15 cellular contexts compared by ENCODE assay signal in the genomic region with DNA sequence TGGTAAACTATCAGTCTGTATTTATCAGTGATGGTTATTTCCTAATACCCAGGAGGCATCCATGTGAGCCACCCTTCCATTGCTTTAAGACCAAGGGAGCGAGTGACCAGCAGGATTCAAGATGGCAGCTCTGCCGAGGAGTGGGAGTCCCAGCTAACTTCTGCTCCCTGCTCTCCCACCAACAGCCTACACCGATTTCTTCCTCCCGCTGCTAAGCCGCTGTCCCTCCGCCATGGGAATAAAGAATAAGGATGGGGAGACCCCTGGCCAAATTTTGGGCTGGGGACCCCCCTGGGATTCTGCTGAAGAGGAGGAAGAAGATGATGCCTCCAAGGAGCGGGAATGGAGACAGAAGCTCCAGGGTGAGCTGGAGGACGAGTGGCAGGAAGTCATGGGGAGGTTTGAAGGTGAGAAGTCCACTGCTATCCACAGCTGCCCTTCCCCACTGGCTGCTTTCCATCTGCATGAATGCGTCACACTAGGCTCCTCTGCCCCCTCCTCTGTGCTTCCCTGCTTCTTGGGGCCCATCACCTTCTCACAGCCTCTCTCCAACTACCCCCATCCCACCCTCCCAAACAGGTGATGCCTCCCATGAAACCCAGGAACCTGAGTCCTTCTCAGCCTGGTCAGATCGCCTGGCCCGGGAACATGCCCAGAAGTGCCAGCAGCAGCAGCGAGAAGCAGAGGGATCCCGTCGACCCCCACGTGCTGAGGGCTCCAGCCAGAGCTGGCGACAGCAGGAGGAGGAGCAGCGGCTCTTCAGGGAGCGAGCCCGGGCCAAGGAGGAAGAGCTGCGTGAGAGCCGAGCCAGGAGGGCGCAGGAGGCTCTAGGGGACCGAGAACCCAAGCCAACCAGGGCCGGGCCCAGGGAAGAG. TPM values are rescaled to one million over a fixed set of nuclear protein-coding genes. Genes with fewer than 3 reads are reported as not detected.
A peak's percentile ranks its signal among the peaks of the same experiment; 100 is the strongest.
DNase-seq lines count a peak whose midpoint lies in the region; ATAC-seq lines count a peak whose summit lies in the region.
"Had no signal": no experiment of that assay in that cellular context is flagged by ENCODE, and none has a peak within 500 bp of the region (broad histone marks: within the 10 kb centered on the region; RNA-seq: fewer than 3 reads in every experiment).

No MANE protein-coding gene starts in this region.

- intact Hi-C loops in Right ventricle myocardium superior (cut with DNase I), result no loop called here
- intact Hi-C loops in cardiac septum (cut with DNase I), result no loop called here

- H3K27me3 Mint-ChIP-seq in T-helper 17 cell, result no peaks in the 10 kb centered on the region
- peaks cover 2 to 19% (median 8%) of the 10 kb centered on the region in 3 donors for H3K27me3 Mint-ChIP-seq in immature natural killer cell (ENCODE audit: low read depth in 3 of 3)

- peak overlapping the region; percentile 94 for H3K4me3 Mint-ChIP-seq in T-helper 17 cell
- H3K4me3 Mint-ChIP-seq in immature natural killer cell, result peak overlapping the region; percentile 27 to 94 (median 68)

- no peaks in the 10 kb centered on the region for H3K9me3 Mint-ChIP-seq in immature natural killer cell

- ATAC-seq in Right ventricle myocardium superior (ENCODE audit: poor library complexity) (peak; percentile 8), T-helper 17 cell (no peak), HG03097 (IDR thresholded peaks at IDR 0.05; ENCODE audit: low FRiP score, unreplicated experiment) (no peak), GM18520 (IDR thresholded peaks at IDR 0.05; ENCODE audit: unreplicated experiment) (no peak)

- peak overlapping the region; percentile 81 for H3K27ac ChIP-seq in temporal lobe (ENCODE audit: low read depth, low read length)

- DNase-seq in Right ventricle myocardium superior, result peak; percentile 46
- no peak for DNase-seq in cardiac septum (ENCODE audit: low spot score)
- no peak for DNase-seq in T-helper 17 cell
- no peak for DNase-seq in immature natural killer cell
- DNase-seq in RKO (ENCODE audit: low spot score), result no peak
- DNase-seq: activated CD4-positive, alpha-beta T cell treated with anti-CD3 and anti-CD28 coated beads for 1 hour; BE2C; KBM-7; SIG-M5 had no signal

- H3K9me3 ChIP-seq in T-helper 17 cell (ENCODE audit: control insufficient read depth, low read length, poor library complexity, severe bottlenecking), result no peaks in the 10 kb centered on the region
- H3K9me3 ChIP-seq: BE2C had no signal

- H3K27ac Mint-ChIP-seq in T-helper 17 cell, result peak overlapping the region; percentile 95
- peak overlapping the region in 5 of 6 donors; percentile 51 to 96 (median 59) for H3K27ac Mint-ChIP-seq in immature natural killer cell

- peaks cover 8% of the 10 kb centered on the region for H3K36me3 Mint-ChIP-seq in T-helper 17 cell (ENCODE audit: low read depth)
- H3K36me3 Mint-ChIP-seq in immature natural killer cell, result peaks cover 0 to 7% (median 3%) of the 10 kb centered on the region in 3 donors

- H3K4me1 Mint-ChIP-seq in T-helper 17 cell (peaks cover 47% of the 10 kb centered on the region), immature natural killer cell (peaks cover 58 to 63% of the 10 kb centered on the region in 2 donors)

RNA-seq across cellular contexts. Expression of a gene that starts 10.3 kb away (rescaled TPM):
- total RNA-seq in Right ventricle myocardium superior (9.2 TPM), cardiac septum (9.5 TPM), T-helper 17 cell (1 to 10 TPM; 5.5 to 6.4 TPM), temporal lobe (10.6 TPM)
- polyA plus RNA-seq in immature natural killer cell, result 10 to 100 TPM in 2 of 3 donors, 1 to 10 TPM in 1; 5.0 to 15.0 (median 13.6) TPM

RNA-seq across cellular contexts. Expression of a gene that starts 11.3 kb away (rescaled TPM):
- 2.3 TPM for total RNA-seq in Right ventricle myocardium superior
- total RNA-seq in cardiac septum, result 2.6 TPM
- total RNA-seq in T-helper 17 cell, result 1 to 10 TPM; 1.4 to 2.0 TPM
- polyA plus RNA-seq in immature natural killer cell, result not detected
- total RNA-seq in temporal lobe, result 57.5 TPM

RNA-seq across cellular contexts. Expression of a gene that starts 14.4 kb away (rescaled TPM):
- total RNA-seq in Right ventricle myocardium superior (not detected), cardiac septum (not detected), T-helper 17 cell (10 to 100 TPM; 19.9 to 26.0 TPM), temporal lobe (not detected)
- polyA plus RNA-seq in immature natural killer cell, result 1 to 10 TPM; 1.4 to 6.6 (median 3.1) TPM
- total RNA-seq: epithelial cell of proximal tubule, H1 had no signal
- polyA plus RNA-seq: H1, neural cell had no signal

RNA-seq across cellular contexts. Expression of a gene that starts 15.9 kb away (rescaled TPM):
- 145 TPM for total RNA-seq in Right ventricle myocardium superior
- 201 TPM for total RNA-seq in cardiac septum
- 100 to 1,000 TPM; 496 to 507 TPM for total RNA-seq in T-helper 17 cell
- 10 to 100 TPM; 49.7 to 71.6 (median 56.2) TPM for polyA plus RNA-seq in immature natural killer cell
- total RNA-seq in temporal lobe, result 230 TPM

RNA-seq across cellular contexts. Expression of a gene that starts 17.7 kb away (rescaled TPM):
- total RNA-seq in Right ventricle myocardium superior (0.59 TPM), cardiac septum (0.38 TPM), T-helper 17 cell (10 to 100 TPM; 28.9 to 33.6 TPM), temporal lobe (not detected)
- 1 to 10 TPM; 2.1 to 5.9 (median 5.6) TPM for polyA plus RNA-seq in immature natural killer cell
- total RNA-seq: H1 had no signal
- polyA plus RNA-seq: H1, neural cell had no signal

Comparison
In these comparisons a context has a peak if more than half of its experiments do, and no peak if none do; other contexts are left out.
1. RNA of a gene that starts 11.3 kb away (total RNA-seq): 57.5 TPM in temporal lobe (single experiment); 2.6 TPM in cardiac septum (single experiment), 2.3 TPM in Right ventricle myocardium superior (single experiment) and 1.4 to 2.0 TPM in T-helper 17 cell; every median in the first group is over 10 times any median in the second.
2. RNA of a gene that starts 14.4 kb away (total RNA-seq): 19.9 to 26.0 TPM in T-helper 17 cell; not detected in cardiac septum (single experiment), not detected in Right ventricle myocardium superior (single experiment) and not detected in temporal lobe (single experiment); every median in the first group is over 10 times any median in the second.